ENCODE assay signal across 8 cellular contexts in genomic region chr12:124517260-124518050, GRCh38. TPM values are rescaled to one million over a fixed set of nuclear protein-coding genes. Genes with fewer than 3 reads are reported as not detected.
DNase-seq lines count a peak whose midpoint lies in the region; ATAC-seq, FAIRE-seq and TF ChIP-seq lines count a peak whose summit lies in the region.

No MANE protein-coding gene starts in this region.

- H4K20me1 ChIP-seq in fibroblast of lung (ENCODE audit: control insufficient read depth, extremely low read depth, insufficient read depth, low read length) = peaks cover 2% of the 10 kb centered on the region

- peak in 1 of 2 donors; percentile 12 for TF ChIP-seq CTCF in fibroblast of lung (conservative IDR thresholded peaks at IDR 0.05 in 1 of 2, IDR thresholded peaks at IDR 0.05 in 1 of 2; ENCODE audit: low read depth in 1 of 2, low read length in 2 of 2)

- DNase-seq in H4 (ENCODE audit: low spot score) (peak; percentile 77), RCC 7860 (ENCODE audit: low spot score) (peak; percentile 31), fibroblast of lung (ENCODE audit: low read depth in 2 of 2) (peak; percentile 48 to 58), DMS114 treated with DMSO at 0.1 percent for 48 hours (lab: John Stamatoyannopoulos, UW; ENCODE audit: unreplicated experiment) (no peak)
- no peak for DNase-seq in effector memory CD4-positive, alpha-beta T cell
- no peak for DNase-seq in activated CD8-positive, alpha-beta memory T cell treated with anti-CD3 and anti-CD28 coated beads for 24 hours

- no peak for ATAC-seq in GM21515 (IDR thresholded peaks at IDR 0.05; ENCODE audit: unreplicated experiment)

- no peaks in the 10 kb centered on the region for H3K9me3 ChIP-seq in fibroblast of lung (ENCODE audit: control insufficient read depth, insufficient read depth, low read depth, low read length)
- H3K9me3 ChIP-seq in neuron (ENCODE audit: low read length) = no peaks in the 10 kb centered on the region
- no peaks in the 10 kb centered on the region for H3K9me3 ChIP-seq in effector memory CD4-positive, alpha-beta T cell (ENCODE audit: control insufficient read depth, low read length)

- H3K27me3 ChIP-seq in fibroblast of lung (ENCODE audit: control insufficient read depth, insufficient read depth, low read length) (no peaks in the 10 kb centered on the region), neuron (ENCODE audit: insufficient read depth, low read length) (no peaks in the 10 kb centered on the region)
- H3K27me3 ChIP-seq in effector memory CD4-positive, alpha-beta T cell (replicated peaks; ENCODE audit: control insufficient read depth, insufficient read depth, low read length, poor library complexity, severe bottlenecking) = no peaks in the 10 kb centered on the region

- H3K9ac ChIP-seq in fibroblast of lung (ENCODE audit: insufficient read depth, low read length) = peak overlapping the region; percentile 92

- H3K4me2 ChIP-seq in fibroblast of lung (ENCODE audit: extremely low read depth, insufficient read depth, low read length) = peak overlapping the region; percentile 81

- no peak overlapping the region for H2AFZ ChIP-seq in fibroblast of lung (ENCODE audit: low read length)
- peak overlapping the region; percentile 27 for H2AFZ ChIP-seq in neuron (ENCODE audit: low read depth, low read length)

- H3K27ac ChIP-seq in fibroblast of lung (ENCODE audit: insufficient read depth, low read length) = peak overlapping the region; percentile 90
- H3K27ac ChIP-seq in effector memory CD4-positive, alpha-beta T cell (ENCODE audit: insufficient read depth, low read length, poor library complexity, severe bottlenecking) = no peak overlapping the region

- no peak for FAIRE-seq in RCC 7860 (lab: Jason Lieb, UNC)

- peaks cover 40% of the 10 kb centered on the region for H3K79me2 ChIP-seq in fibroblast of lung (ENCODE audit: control insufficient read depth, insufficient read depth, low read length)

- H3K4me1 ChIP-seq in fibroblast of lung (ENCODE audit: control insufficient read depth, extremely low read depth, insufficient read depth, low read length) (peaks cover 33% of the 10 kb centered on the region), neuron (ENCODE audit: insufficient read depth, low read length) (peaks cover 53% of the 10 kb centered on the region)
- H3K4me1 ChIP-seq in effector memory CD4-positive, alpha-beta T cell (ENCODE audit: control insufficient read depth, insufficient read depth, low read length, poor library complexity, severe bottlenecking) = no peaks in the 10 kb centered on the region

- H3K4me3 ChIP-seq in fibroblast of lung (replicated peaks in 1 of 4; ENCODE audit: control extremely low read depth in 1 of 4, insufficient read depth in 1 of 4, low read depth in 3 of 4, low read length in 4 of 4) = peak overlapping the region in 3 of 4 experiments; percentile 10 to 56 (median 24)
- H3K4me3 ChIP-seq in neuron (ENCODE audit: low read length) = peak overlapping the region; percentile 48
- H3K4me3 ChIP-seq in effector memory CD4-positive, alpha-beta T cell (ENCODE audit: insufficient read depth, low read depth, low read length, poor library complexity, severe bottlenecking) = no peak overlapping the region

- peaks cover 3% of the 10 kb centered on the region for H3K36me3 ChIP-seq in fibroblast of lung (ENCODE audit: control insufficient read depth, insufficient read depth, low read length)
- H3K36me3 ChIP-seq in neuron (ENCODE audit: insufficient read depth, low read length) = no peaks in the 10 kb centered on the region
- H3K36me3 ChIP-seq in effector memory CD4-positive, alpha-beta T cell (ENCODE audit: control insufficient read depth, insufficient read depth, low read length) = no peaks in the 10 kb centered on the region

RNA-seq across cellular contexts. Expression of gene NCOR2, which starts 50.0 kb away (rescaled TPM):
- 17.9 and 21.5 TPM in 2 replicates for total RNA-seq in H4 (2014; rRNA removed; shearing (Covaris generic))
- total RNA-seq in fibroblast of lung = 13.1 and 17.2 TPM in 2 replicates
- polyA plus RNA-seq in fibroblast of lung = 6.1 and 7.2 TPM in 2 replicates
- polyA plus RNA-seq in fibroblast of lung (2012) = 49.7 and 79.6 TPM in 2 replicates
- polyA minus RNA-seq in fibroblast of lung (ENCODE audit: low replicate concordance) = 29.1 and 47.4 TPM in 2 replicates

Comparison
In these comparisons a context has a peak if more than half of its experiments do, and no peak if none do; other contexts are left out.
1. DNase-seq: peak in H4 (single experiment), RCC 7860 (single experiment) and fibroblast of lung (2 of 2); none in effector memory CD4-positive, alpha-beta T cell (0 of 3), activated CD8-positive, alpha-beta memory T cell treated with anti-CD3 and anti-CD28 coated beads for 24 hours (single experiment) and DMS114 treated with DMSO at 0.1 percent for 48 hours (single experiment).